8 cellular contexts compared by ENCODE assay signal in genomic region chr14:24113801-24114535, GRCh38. TPM values are rescaled to one million over a fixed set of nuclear protein-coding genes. Genes with fewer than 3 reads are reported as not detected.
A peak's percentile ranks its signal among the peaks of the same experiment; 100 is the strongest.
DNase-seq lines count a peak whose midpoint lies in the region; ATAC-seq and TF ChIP-seq lines count a peak whose summit lies in the region.

No MANE protein-coding gene starts in this region.

- H3K9me3 ChIP-seq in OCI-LY1 (ENCODE audit: low read length), result no peaks in the 10 kb centered on the region
- H3K9me3 ChIP-seq in mucosa of descending colon, result no peaks in the 10 kb centered on the region

- ATAC-seq in GM21367 (IDR thresholded peaks at IDR 0.05; ENCODE audit: unreplicated experiment) (peak; percentile 29), mucosa of descending colon (peak; percentile 64)

- DNase-seq in COLO668 (lab: John Stamatoyannopoulos, UW; ENCODE audit: unreplicated experiment), result peak; percentile 92
- peak; percentile 30 to 93 (median 79) for DNase-seq in HUDEP-2 (lab: John Stamatoyannopoulos, UW; ENCODE audit: unreplicated experiment in 76 of 76)
- peak; percentile 59 for DNase-seq in activated T-cell treated with anti-CD3 and anti-CD28 coated beads for 1 hour (ENCODE audit: low read depth)
- peak; percentile 88 for DNase-seq in epithelial cell of esophagus (ENCODE audit: low read depth)
- peak; percentile 92 to 94 (median 93) for DNase-seq in mucosa of descending colon
- peak; percentile 51 to 54 for DNase-seq in stimulated activated CD8-positive, alpha-beta memory T cell treated with anti-CD3 and anti-CD28 coated beads, Interleukin-4, amount 100 ng/mL, for 1 hour (ENCODE audit: low read depth in 2 of 2, low spot score in 1 of 2)

- no peaks in the 10 kb centered on the region for H3K27me3 ChIP-seq in OCI-LY1 (ENCODE audit: insufficient read depth, low read length)

- no peaks in the 10 kb centered on the region for H3K9me2 ChIP-seq in OCI-LY1 (ENCODE audit: low read depth, low read length)

- peaks cover 21% of the 10 kb centered on the region for H3K4me1 ChIP-seq in OCI-LY1 (ENCODE audit: insufficient read depth, low read length, severe bottlenecking)
- H3K4me1 ChIP-seq in mucosa of descending colon (ENCODE audit: low read depth), result peaks cover 13% of the 10 kb centered on the region

- peaks cover 4% of the 10 kb centered on the region; the same call in 1 of the 2 replicates for H3K79me2 ChIP-seq in OCI-LY1 (ENCODE audit: insufficient read depth, low read length)

- no peaks in the 10 kb centered on the region for H4K20me1 ChIP-seq in OCI-LY1 (ENCODE audit: insufficient read depth, low read length)

- H3F3A ChIP-seq in OCI-LY1 (ENCODE audit: insufficient read depth, low read length), result no peaks in the 10 kb centered on the region

- peak overlapping the region; percentile 86 for H3K9ac ChIP-seq in OCI-LY1 (ENCODE audit: low read length)

- H3K27ac ChIP-seq in OCI-LY1 (ENCODE audit: low read depth, low read length, poor library complexity, severe bottlenecking), result peak overlapping the region; percentile 90

- no peak overlapping the region for H2AFZ ChIP-seq in OCI-LY1 (ENCODE audit: low read length)

- H3K4me3 ChIP-seq in OCI-LY1 (ENCODE audit: low read depth, low read length, poor library complexity, severe bottlenecking), result peak overlapping the region; percentile 76
- peak overlapping the region; percentile 92 for H3K4me3 ChIP-seq in epithelial cell of esophagus (ENCODE audit: low read length)
- H3K4me3 ChIP-seq in mucosa of descending colon, result peak overlapping the region; percentile 31

- TF ChIP-seq CTCF in OCI-LY1 (IDR thresholded peaks at IDR 0.05; ENCODE audit: low read length) (no peak), epithelial cell of esophagus (IDR thresholded peaks at IDR 0.05; ENCODE audit: insufficient read depth, low read depth, low read length, missing control alignments) (no peak), mucosa of descending colon (IDR thresholded peaks at IDR 0.05) (no peak)

- intact Hi-C loops in mucosa of descending colon (cut with DNase I, micrococcal nuclease), result no loop called here

- peaks cover 27% of the 10 kb centered on the region; the same call in 1 of the 2 replicates for H3K36me3 ChIP-seq in OCI-LY1 (ENCODE audit: insufficient read depth, low read length)
- H3K36me3 ChIP-seq in mucosa of descending colon (ENCODE audit: low read depth), result peaks cover 4% of the 10 kb centered on the region

- peak overlapping the region; percentile 87 for H3K4me2 ChIP-seq in OCI-LY1 (ENCODE audit: low read length)

RNA-seq across cellular contexts. Expression of gene DCAF11, which starts 0.6 kb away (rescaled TPM):
- 100 to 1,000 TPM in 1 of 3 donors, 10 to 100 TPM in 2; 65.8 to 101 (median 84.9) TPM for total RNA-seq in mucosa of descending colon

RNA-seq across cellular contexts. Expression of gene NRL, which starts 0.8 kb away (rescaled TPM):
- 1 to 10 TPM; 2.3 to 4.5 (median 2.8) TPM for total RNA-seq in mucosa of descending colon

RNA-seq across cellular contexts. Expression of gene FITM1, which starts 16.5 kb away (rescaled TPM):
- total RNA-seq in mucosa of descending colon, result 1 to 10 TPM in 2 of 3 donors, under 1 TPM in 1; 0.79 to 1.9 (median 1.3) TPM

RNA-seq across cellular contexts. Expression of gene PCK2, which starts 19.9 kb away (rescaled TPM):
- total RNA-seq in mucosa of descending colon, result 100 to 1,000 TPM in 2 of 3 donors, 10 to 100 TPM in 1; 64.7 to 150 (median 150) TPM

RNA-seq across cellular contexts. Expression of gene PSME1, which starts 22.0 kb away (rescaled TPM):
- total RNA-seq in mucosa of descending colon, result 100 to 1,000 TPM; 188 to 279 (median 203) TPM

Comparison
In these comparisons a context has a peak if more than half of its experiments do, and no peak if none do; other contexts are left out.
1. Peak in every context shown above with its lines: DNase-seq, ATAC-seq, H3K4me3 ChIP-seq and H3K27ac ChIP-seq.
2. H3K4me3 ChIP-seq: peak in every context shown above with its lines; median percentile 92 in epithelial cell of esophagus; 76 in OCI-LY1; 31 in mucosa of descending colon.